Comparison of ENCODE assay signal across 19 cellular contexts in genomic region chr17:2210726-2211125, GRCh38.
A peak's percentile ranks its signal among the peaks of the same experiment; 100 is the strongest.
DNase-seq lines count a peak whose midpoint lies in the region; ATAC-seq and TF ChIP-seq lines count a peak whose summit lies in the region.
"Had no signal": no experiment of that assay in that cellular context is flagged by ENCODE, and none has a peak within 500 bp of the region (broad histone marks: within the 10 kb centered on the region; RNA-seq: fewer than 3 reads in every experiment).

No MANE protein-coding gene starts in this region.

- 0 out of 2 replicates have a peak overlapping the region, but pooled peaks have one; percentile 15 for H2BK20ac ChIP-seq in IMR-90 (ENCODE audit: low read depth, low read length)

- H2AK5ac ChIP-seq in IMR-90 (ENCODE audit: low read depth, low read length) = no peak overlapping the region

- H3K23ac ChIP-seq in IMR-90 (ENCODE audit: low read depth, low read length) = 0 out of 2 replicates have a peak overlapping the region, but pooled peaks have one; percentile 47

- no peak overlapping the region for H4K91ac ChIP-seq in IMR-90 (ENCODE audit: insufficient read depth, low read depth, low read length)

- intact Hi-C loops in CD4-positive, alpha-beta T cell (cut with DNase I, micrococcal nuclease) = loop anchor here in 1 of 2 experiments (10.0 kb wide), 1 partner anchor 156 kb away; the partner anchor contains the start of gene HIC1
- intact Hi-C loops in IMR-90 (cut with micrococcal nuclease) = no loop called here
- intact Hi-C loops in gastrocnemius medialis (cut with DNase I; ENCODE audit: low total_unique reads) = no loop called here

- H3K4ac ChIP-seq in IMR-90 (ENCODE audit: low read depth, low read length) = peak overlapping the region; percentile 35; the same call in 1 of the 2 replicates

- WGBS in IMR-90 (ENCODE audit: extremely low coverage in 2 of 2, insufficient read length in 1 of 2), 2 experiments = no CpG with 5 or more reads among the region's 2 CpGs

- no peak overlapping the region for H3K4me3 ChIP-seq in IMR-90 (ENCODE audit: insufficient read depth, low read depth, low read length)
- no peak overlapping the region for H3K4me3 ChIP-seq in gastrocnemius medialis
- H3K4me3 ChIP-seq in effector memory CD4-positive, alpha-beta T cell (ENCODE audit: insufficient read depth, low read depth, low read length, poor library complexity, severe bottlenecking) = no peak overlapping the region
- H3K4me3 ChIP-seq: SJSA1 had no signal

- H3K9ac ChIP-seq in IMR-90 (ENCODE audit: low read depth, low read length) = no peak overlapping the region

- H3K18ac ChIP-seq in IMR-90 (ENCODE audit: low read depth, low read length) = no peak overlapping the region

- H4K8ac ChIP-seq in IMR-90 (ENCODE audit: low read depth in 2 of 2, low read length in 2 of 2) = 0 out of 4 replicates have a peak overlapping the region, but pooled peaks of 1 of the 2 experiments have one; percentile 42

- no peak for TF ChIP-seq RAD21 in IMR-90 (IDR thresholded peaks at IDR 0.05; ENCODE audit: low read length)

- H2AK9ac ChIP-seq in IMR-90 (replicated peaks; ENCODE audit: low read depth, low read length, poor library complexity) = no peak overlapping the region

- peak overlapping the region; percentile 76 for H3K27ac Mint-ChIP-seq in CD4-positive, alpha-beta T cell
- peak overlapping the region; percentile 89 for H3K27ac Mint-ChIP-seq in mesothelial cell of epicardium

- no peak overlapping the region for H2BK120ac ChIP-seq in IMR-90 (ENCODE audit: low read depth, low read length)

- peak overlapping the region; percentile 21; the same call in 1 of the 2 replicates for H3K14ac ChIP-seq in IMR-90 (replicated peaks; ENCODE audit: low read depth, low read length)

- peak overlapping the region; percentile 7 for H3K4me3 Mint-ChIP-seq in CD4-positive, alpha-beta T cell
- H3K4me3 Mint-ChIP-seq in mesothelial cell of epicardium = no peak overlapping the region

- H3K9me3 Mint-ChIP-seq in CD4-positive, alpha-beta T cell = no peaks in the 10 kb centered on the region
- no peaks in the 10 kb centered on the region for H3K9me3 Mint-ChIP-seq in mesothelial cell of epicardium

- H4K5ac ChIP-seq in IMR-90 (ENCODE audit: low read depth, low read length) = no peak overlapping the region

- no peak for TF ChIP-seq POLR2A in IMR-90 (IDR thresholded peaks at IDR 0.05; ENCODE audit: low read depth, low read length)
- no peak for TF ChIP-seq POLR2A in gastrocnemius medialis (IDR thresholded peaks at IDR 0.05)

- no peak overlapping the region for H2AFZ ChIP-seq in IMR-90 (replicated peaks; ENCODE audit: low read length, poor library complexity)

- H3K9me1 ChIP-seq in IMR-90 (ENCODE audit: insufficient read depth, low read length) = peaks cover 17% of the 10 kb centered on the region

- no peak for TF ChIP-seq CTCF in CD4-positive, alpha-beta T cell (IDR thresholded peaks at IDR 0.05)
- TF ChIP-seq CTCF in IMR-90 (conservative IDR thresholded peaks at IDR 0.05; ENCODE audit: low read depth, low read length) = no peak
- no peak for TF ChIP-seq CTCF in mesothelial cell of epicardium (IDR thresholded peaks at IDR 0.05; ENCODE audit: unreplicated experiment)
- no peak for TF ChIP-seq CTCF in gastrocnemius medialis (IDR thresholded peaks at IDR 0.05 in 4 of 5, conservative IDR thresholded peaks at IDR 0.05 in 1 of 5)

- H2BK5ac ChIP-seq in IMR-90 (ENCODE audit: low read depth, low read length, poor library complexity, severe bottlenecking) = no peak overlapping the region

- DNase-seq in CD4-positive, alpha-beta T cell = no peak
- no peak for DNase-seq in IMR-90
- no peak for DNase-seq in mesothelial cell of epicardium (ENCODE audit: low spot score in 2 of 2, unreplicated experiment in 2 of 2)
- no peak for DNase-seq in gastrocnemius medialis
- DNase-seq in effector memory CD4-positive, alpha-beta T cell = no peak
- DNase-seq: DMS53, GF-D8, GOT3, HCEC 1CT, MV-4-11, NCI-H1694, NCI-H2081 treated with DMSO at 0.1 percent for 48 hours, NCI-H2171 treated with DMSO at 0.1 percent for 48 hours, NCI-H524 treated with DMSO at 0.1 percent for 48 hours, NCI-H82 had no signal

- CTCF ChIA-PET in CD4-positive, alpha-beta T cell (lab: Charles Lee) = interaction anchor here (0.6 to 1.9 kb wide), 2 partner anchors 34 to 151 kb away, joined by 3 to 6 read pairs; no protein-coding TSS in a partner anchor
- CTCF ChIA-PET in IMR-90 (lab: Yijun Ruan, JAX) = no interaction called here

- POLR2A ChIA-PET in CD4-positive, alpha-beta T cell (lab: Charles Lee) = interaction anchor here (0.7 to 1.2 kb wide), 2 partner anchors 15 to 32 kb away, joined by 3 read pairs; no protein-coding TSS in a partner anchor
- POLR2A ChIA-PET in IMR-90 (lab: Charles Lee; ENCODE audit: unreplicated experiment) = no interaction called here

- peaks cover 20% of the 10 kb centered on the region for H3K4me1 ChIP-seq in IMR-90 (ENCODE audit: control insufficient read depth, insufficient read depth, low read length)
- peaks cover 63 to 71% of the 10 kb centered on the region in 2 donors for H3K4me1 ChIP-seq in gastrocnemius medialis
- H3K4me1 ChIP-seq in effector memory CD4-positive, alpha-beta T cell (ENCODE audit: control insufficient read depth, insufficient read depth, low read length, poor library complexity, severe bottlenecking) = peaks cover 17% of the 10 kb centered on the region

- no peaks in the 10 kb centered on the region for H3K9me3 ChIP-seq in CD4-positive, alpha-beta T cell (ENCODE audit: control insufficient read depth, low read length)
- H3K9me3 ChIP-seq in IMR-90 (ENCODE audit: control insufficient read depth, insufficient read depth, low read length) (no peaks in the 10 kb centered on the region), gastrocnemius medialis (no peaks in the 10 kb centered on the region)
- H3K9me3 ChIP-seq in effector memory CD4-positive, alpha-beta T cell (ENCODE audit: control insufficient read depth, low read length) = no peaks in the 10 kb centered on the region
- H3K9me3 ChIP-seq: SJSA1 had no signal

- no peak overlapping the region for H3K4me2 ChIP-seq in IMR-90 (ENCODE audit: low read depth, low read length)

- peaks cover 43 to 68% of the 10 kb centered on the region in 2 experiments for H3K79me1 ChIP-seq in IMR-90 (ENCODE audit: low read depth in 1 of 2, low read length in 2 of 2)

- BruUV-seq in IMR-90 (replicated peaks; lab: Mats Ljungman, UMichigan) = no TSS peak

- in situ Hi-C loops in IMR-90 (cut with MboI; ENCODE audit: low sequenced_read_pairs) (no loop called here), gastrocnemius medialis (cut with MboI; ENCODE audit: low sequenced_read_pairs in 4 of 4) (no loop called here)

- peaks cover 19% of the 10 kb centered on the region for H3K36me3 Mint-ChIP-seq in CD4-positive, alpha-beta T cell (ENCODE audit: low read depth)
- peaks cover 2% of the 10 kb centered on the region for H3K36me3 Mint-ChIP-seq in mesothelial cell of epicardium

- dilution Hi-C loops in IMR-90 (cut with HindIII; ENCODE audit: low sequenced_read_pairs, unreplicated experiment) = no loop called here

- H3K27me3 Mint-ChIP-seq in CD4-positive, alpha-beta T cell = no peaks in the 10 kb centered on the region
- no peaks in the 10 kb centered on the region for H3K27me3 Mint-ChIP-seq in mesothelial cell of epicardium (ENCODE audit: low read depth)

- no peaks in the 10 kb centered on the region for H4K20me1 ChIP-seq in IMR-90 (ENCODE audit: insufficient read depth, low read length)

- no peak overlapping the region for H3K27ac ChIP-seq in CD4-positive, alpha-beta T cell (ENCODE audit: low read depth, low read length)
- H3K27ac ChIP-seq in IMR-90 (ENCODE audit: insufficient read depth, low read length) (no peak overlapping the region), gastrocnemius medialis (peak overlapping the region; percentile 87 to 97 (median 90))
- H3K27ac ChIP-seq in effector memory CD4-positive, alpha-beta T cell (ENCODE audit: insufficient read depth, low read length, poor library complexity, severe bottlenecking) = no peak overlapping the region
- H3K27ac ChIP-seq: SJSA1 had no signal

- no peaks in the 10 kb centered on the region for H3K27me3 ChIP-seq in CD4-positive, alpha-beta T cell (ENCODE audit: control insufficient read depth, insufficient read depth, low read length)
- no peaks in the 10 kb centered on the region for H3K27me3 ChIP-seq in IMR-90 (ENCODE audit: control insufficient read depth, insufficient read depth, low read length)
- H3K27me3 ChIP-seq in gastrocnemius medialis = no peaks in the 10 kb centered on the region
- H3K27me3 ChIP-seq in effector memory CD4-positive, alpha-beta T cell (replicated peaks; ENCODE audit: control insufficient read depth, insufficient read depth, low read length, poor library complexity, severe bottlenecking) = no peaks in the 10 kb centered on the region
- H3K27me3 ChIP-seq: SJSA1 had no signal

- peaks cover 59% of the 10 kb centered on the region for H3K4me1 Mint-ChIP-seq in CD4-positive, alpha-beta T cell (ENCODE audit: low read depth)
- peaks cover 68% of the 10 kb centered on the region for H3K4me1 Mint-ChIP-seq in mesothelial cell of epicardium

- H3K36me3 ChIP-seq in IMR-90 (ENCODE audit: control insufficient read depth, insufficient read depth, low read length) (peaks cover 4% of the 10 kb centered on the region), gastrocnemius medialis (no peaks in the 10 kb centered on the region)
- peaks cover 3% of the 10 kb centered on the region for H3K36me3 ChIP-seq in effector memory CD4-positive, alpha-beta T cell (ENCODE audit: control insufficient read depth, insufficient read depth, low read length)

- no peak for ATAC-seq in CD4-positive, alpha-beta T cell (ENCODE audit: poor library complexity)
- ATAC-seq in IMR-90 (ENCODE audit: low read depth) (no peak), gastrocnemius medialis (no peak), HG03342 (IDR thresholded peaks at IDR 0.05; ENCODE audit: unreplicated experiment) (no peak), HG02884 (IDR thresholded peaks at IDR 0.05; ENCODE audit: unreplicated experiment) (no peak)
- ATAC-seq: Panc1 had no signal

- no peak overlapping the region for H3K56ac ChIP-seq in IMR-90 (ENCODE audit: extremely low read depth, insufficient read depth, low read length)

- H2BK15ac ChIP-seq in IMR-90 (ENCODE audit: low read depth, low read length) = no peak overlapping the region

TF ChIP-seq in IMR-90, 13 proteins besides CTCF, POLR2A, EP300 and RAD21 (continues in another document):
- TF ChIP-seq MAZ (IDR thresholded peaks at IDR 0.05; ENCODE audit: borderline replicate concordance, low read depth, low read length) (no peak), MAFK (IDR thresholded peaks at IDR 0.05; ENCODE audit: low read depth, low read length) (no peak), RCOR1 (IDR thresholded peaks at IDR 0.05; ENCODE audit: insufficient replicate concordance, low read length) (no peak), CHD1 (IDR thresholded peaks at IDR 0.05; ENCODE audit: low read depth, low read length) (no peak), RFX5 (IDR thresholded peaks at IDR 0.05; ENCODE audit: low read depth, low read length) (no peak)

Comparison
In these comparisons a context has a peak if more than half of its experiments do, and no peak if none do; other contexts are left out.
1. H3K27ac ChIP-seq: peak in gastrocnemius medialis (4 of 4); none in CD4-positive, alpha-beta T cell (single experiment), IMR-90 (single experiment) and effector memory CD4-positive, alpha-beta T cell (single experiment).